Comparison of ENCODE assay signal across 8 cellular contexts in genomic region chr10:96830511-96831199, GRCh38.
DNase-seq lines count a peak whose midpoint lies in the region; ATAC-seq lines count a peak whose summit lies in the region.

No MANE protein-coding gene starts in this region.

- H3K9ac ChIP-seq in ES-I3 (ENCODE audit: low read depth, low read length), result peak overlapping the region; percentile 71; the same call in 1 of the 2 replicates
- H3K9ac ChIP-seq in iPS-15b (ENCODE audit: low read depth, low read length), result no peak overlapping the region

- no peaks in the 10 kb centered on the region for H3K9me3 Mint-ChIP-seq in activated naive CD8-positive, alpha-beta T cell (ENCODE audit: low read depth)

- no peaks in the 10 kb centered on the region for H3K36me3 ChIP-seq in ES-I3 (ENCODE audit: insufficient read depth, low read length)
- H3K36me3 ChIP-seq in iPS-15b (ENCODE audit: control insufficient read depth, insufficient read depth, low read length), result no peaks in the 10 kb centered on the region

- H3K4me3 ChIP-seq in iPS-15b (ENCODE audit: low read depth, low read length), result peak overlapping the region; percentile 56

- H3K4me3 Mint-ChIP-seq in activated naive CD8-positive, alpha-beta T cell, result peak overlapping the region; percentile 92

- no peaks in the 10 kb centered on the region for H3K36me3 Mint-ChIP-seq in activated naive CD8-positive, alpha-beta T cell

- H3K4me1 Mint-ChIP-seq in activated naive CD8-positive, alpha-beta T cell (ENCODE audit: low read depth), result peaks cover 36% of the 10 kb centered on the region

- no peak for ATAC-seq in GM21619 (IDR thresholded peaks at IDR 0.05; ENCODE audit: unreplicated experiment)

- DNase-seq in KG1 (lab: John Stamatoyannopoulos, UW) (peak; percentile 72), SKM-1 treated with dmso at 0.1 percent for 144 hours (lab: John Stamatoyannopoulos, UW; ENCODE audit: unreplicated experiment) (peak; percentile 49), smooth muscle cell of the brain vasculature (ENCODE audit: low read depth, low spot score) (peak; percentile 45), NCI-H1436 (lab: John Stamatoyannopoulos, UW) (no peak)

- peak overlapping the region; percentile 90 for H3K27ac Mint-ChIP-seq in activated naive CD8-positive, alpha-beta T cell

- no peaks in the 10 kb centered on the region for H3K9me3 ChIP-seq in ES-I3 (ENCODE audit: control insufficient read depth, insufficient read depth, low read length)
- H3K9me3 ChIP-seq in iPS-15b (ENCODE audit: control insufficient read depth, insufficient read depth, low read length), result no peaks in the 10 kb centered on the region

- peaks cover 14% of the 10 kb centered on the region for H3K27me3 ChIP-seq in iPS-15b (ENCODE audit: control insufficient read depth, insufficient read depth, low read length)

- H3K4me1 ChIP-seq in ES-I3 (ENCODE audit: insufficient read depth, low read length), result peaks cover 5% of the 10 kb centered on the region
- peaks cover under 1% of the 10 kb centered on the region for H3K4me1 ChIP-seq in iPS-15b (ENCODE audit: control insufficient read depth, insufficient read depth, low read length)

- no peaks in the 10 kb centered on the region for H3K27me3 Mint-ChIP-seq in activated naive CD8-positive, alpha-beta T cell
